1 cellular context compared by ENCODE assay signal in genomic region chr9:134356496-134357470, GRCh38.
TF ChIP-seq lines count a peak whose summit lies in the region.

No MANE protein-coding gene starts in this region.

TF ChIP-seq in HepG2, 621 proteins besides CTCF, POLR2A, EP300 and RAD21 (continued from another document):
- peak; percentile 77 for TF ChIP-seq ZBTB33 (CRISPR knock-in tag; IDR thresholded peaks at IDR 0.05)
- peak; percentile 76; the same call in 1 of the 2 replicates for TF ChIP-seq ZBTB38 (CRISPR knock-in tag; IDR thresholded peaks at IDR 0.05)
- peak; percentile 38 for TF ChIP-seq AGO2 (optimal IDR thresholded peaks at IDR 0.05; ENCODE audit: low read depth, low read length)
- 0 out of 2 replicates have a peak, but pooled peaks have one; percentile 67 for TF ChIP-seq HNRNPL (IDR thresholded peaks at IDR 0.05; ENCODE audit: low read depth, low read length)
- no peak for TF ChIP-seq TGIF2 (CRISPR knock-in tag; IDR thresholded peaks at IDR 0.05)
